Comparison of ENCODE assay signal across 10 cellular contexts in genomic region chr12:57474862-57475261, GRCh38. TPM values are rescaled to one million over a fixed set of nuclear protein-coding genes. Genes with fewer than 3 reads are reported as not detected.
DNase-seq lines count a peak whose midpoint lies in the region; ATAC-seq and TF ChIP-seq lines count a peak whose summit lies in the region.
"Had no signal": no experiment of that assay in that cellular context is flagged by ENCODE, and none has a peak within 500 bp of the region (broad histone marks: within the 10 kb centered on the region; RNA-seq: fewer than 3 reads in every experiment).

No MANE protein-coding gene starts in this region.

- H3K36me3 Mint-ChIP-seq in MCF 10A (ENCODE audit: insufficient read depth, unreplicated experiment): no peaks in the 10 kb centered on the region
- peaks cover 91% of the 10 kb centered on the region for H3K36me3 Mint-ChIP-seq in effector memory CD8-positive, alpha-beta T cell (ENCODE audit: insufficient read depth)

- H3K27ac ChIP-seq in breast epithelium (no peak overlapping the region), testis (no peak overlapping the region)

- no peak overlapping the region for H3K4me3 Mint-ChIP-seq in MCF 10A (ENCODE audit: unreplicated experiment)
- peak overlapping the region; percentile 77 to 98 for H3K4me3 Mint-ChIP-seq in effector memory CD8-positive, alpha-beta T cell

- no peak for ATAC-seq in effector memory CD8-positive, alpha-beta T cell (replicated peaks)

- H3K9me3 Mint-ChIP-seq in MCF 10A (ENCODE audit: unreplicated experiment): no peaks in the 10 kb centered on the region
- H3K9me3 Mint-ChIP-seq in effector memory CD8-positive, alpha-beta T cell: no peaks in the 10 kb centered on the region

- H3K27me3 ChIP-seq in breast epithelium (peaks cover 0 to 33% of the 10 kb centered on the region in 2 donors), testis (no peaks in the 10 kb centered on the region)

- H3K27ac Mint-ChIP-seq in MCF 10A (ENCODE audit: low read depth, unreplicated experiment): no peak overlapping the region
- peak overlapping the region; percentile 78 to 90 for H3K27ac Mint-ChIP-seq in effector memory CD8-positive, alpha-beta T cell

- intact Hi-C loops in breast epithelium (cut with DNase I; ENCODE audit: low total_unique reads) (no loop called here), MCF 10A (cut with micrococcal nuclease) (no loop called here), testis (cut with DNase I; ENCODE audit: low total_unique reads) (no loop called here)

- peaks cover 7% of the 10 kb centered on the region for H3K4me1 Mint-ChIP-seq in MCF 10A (ENCODE audit: insufficient read depth, unreplicated experiment)
- peaks cover 58 to 69% of the 10 kb centered on the region in 2 donors for H3K4me1 Mint-ChIP-seq in effector memory CD8-positive, alpha-beta T cell (ENCODE audit: low read depth in 2 of 2)

- peaks cover 86% of the 10 kb centered on the region for H3K27me3 Mint-ChIP-seq in MCF 10A (ENCODE audit: insufficient read depth, unreplicated experiment)
- H3K27me3 Mint-ChIP-seq in effector memory CD8-positive, alpha-beta T cell: no peaks in the 10 kb centered on the region

- no peak for TF ChIP-seq POLR2A in breast epithelium (IDR thresholded peaks at IDR 0.05)
- TF ChIP-seq POLR2A in testis (IDR thresholded peaks at IDR 0.05): no peak

- H3K4me1 ChIP-seq in breast epithelium: peaks cover 0 to 15% of the 10 kb centered on the region in 2 donors
- H3K4me1 ChIP-seq in testis: peaks cover 15% of the 10 kb centered on the region
- H3K4me1 ChIP-seq: Caco-2 had no signal

- POLR2A ChIA-PET in MCF 10A (lab: Yijun Ruan, JAX): interaction anchor here (1.4 kb wide), 1 partner anchor 45 kb away, joined by 4 read pairs; the partner anchor contains the start of gene DDIT3

- DNase-seq in breast epithelium (ENCODE audit: low spot score in 2 of 2) (no peak), MCF 10A (ENCODE audit: unreplicated experiment) (no peak), testis (no peak), kidney glomerular epithelial cell (lab: John Stamatoyannopoulos, UW) (no peak), superior temporal gyrus (ENCODE audit: extremely low spot score) (no peak)
- no peak for DNase-seq in effector memory CD8-positive, alpha-beta T cell
- DNase-seq: Caco-2; dermis blood vessel endothelial cell; islet precursor cell; NK-92 treated with Interleukin-12 subunit alpha and Interleukin-12 subunit beta, amount 100 ng/mL, for 24 hours had no signal

- H3K4me3 ChIP-seq in breast epithelium (peak overlapping the region in 2 of 3 donors; percentile 51 to 66), testis (peak overlapping the region; percentile 19 to 61)

- H3K36me3 ChIP-seq in breast epithelium (no peaks in the 10 kb centered on the region), testis (ENCODE audit: low read depth, missing control alignments) (no peaks in the 10 kb centered on the region)

- WGBS in testis, 2 donors: 48 to 54% methylated on average over 6 to 7 of the region's 7 CpGs

- H3K9me3 ChIP-seq in breast epithelium (no peaks in the 10 kb centered on the region), testis (no peaks in the 10 kb centered on the region)
- H3K9me3 ChIP-seq: Caco-2 had no signal

- TF ChIP-seq CTCF in breast epithelium (IDR thresholded peaks at IDR 0.05): no peak
- no peak for TF ChIP-seq CTCF in MCF 10A (IDR thresholded peaks at IDR 0.05; ENCODE audit: unreplicated experiment)
- no peak for TF ChIP-seq CTCF in testis (IDR thresholded peaks at IDR 0.05)

- BruUV-seq in MCF 10A (replicated peaks; lab: Mats Ljungman, UMichigan): no TSS peak

- CTCF ChIA-PET in MCF 10A (lab: Yijun Ruan, JAX): interaction anchor here (0.7 to 2.7 kb wide), 4 partner anchors 12 to 18 kb away, joined by 3 to 18 read pairs (median 4); no protein-coding TSS in a partner anchor

RNA-seq across cellular contexts. Expression of gene ARHGAP9, which starts 4.8 kb away (rescaled TPM):
- total RNA-seq in breast epithelium: 10 to 100 TPM; 10.8 to 16.6 (median 11.1) TPM
- total RNA-seq in MCF 10A (2022): 0.69 and 1.1 TPM in 2 replicates
- total RNA-seq in testis: 10 to 100 TPM; 24.8 to 29.2 TPM
- polyA plus RNA-seq in testis (ENCODE audit: insufficient read depth, low read depth, low replicate concordance): 111 TPM
- total RNA-seq: dermis blood vessel endothelial cell had no signal

RNA-seq across cellular contexts. Expression of gene MARS1, which starts 13.0 kb away (rescaled TPM):
- total RNA-seq in breast epithelium (10 to 100 TPM; 39.2 to 65.9 (median 60.2) TPM), MCF 10A (2022) (714 and 762 TPM in 2 replicates), testis (100 to 1,000 TPM in 1 of 2 donors, 10 to 100 TPM in 1; 90.6 to 105 TPM)
- polyA plus RNA-seq in testis (ENCODE audit: insufficient read depth, low read depth, low replicate concordance): 144 TPM

RNA-seq across cellular contexts. Expression of gene GLI1, which starts 15.3 kb away (rescaled TPM):
- 1 to 10 TPM in 2 of 3 donors, under 1 TPM in 1; 0.66 to 2.1 (median 1.2) TPM for total RNA-seq in breast epithelium
- total RNA-seq in MCF 10A (2022): not detected in 2 replicates
- total RNA-seq in testis: 10 to 100 TPM in 1 of 2 donors, 1 to 10 TPM in 1; 8.3 to 18.0 TPM
- 9.3 TPM for polyA plus RNA-seq in testis (ENCODE audit: insufficient read depth, low read depth, low replicate concordance)

RNA-seq across cellular contexts. Expression of gene INHBE, which starts 19.8 kb away (rescaled TPM):
- total RNA-seq in breast epithelium: not detected
- total RNA-seq in MCF 10A (2022): 2.1 and 5.0 TPM in 2 replicates
- total RNA-seq in testis: under 1 TPM; 0.24 to 0.25 TPM
- polyA plus RNA-seq in testis (ENCODE audit: insufficient read depth, low read depth, low replicate concordance): 0.12 TPM
- total RNA-seq: dermis blood vessel endothelial cell had no signal

RNA-seq across cellular contexts. Expression of gene INHBC, which starts 40.3 kb away (rescaled TPM):
- total RNA-seq in breast epithelium (not detected), MCF 10A (2022) (not detected in 2 replicates), testis (1 to 10 TPM; 1.8 to 3.1 TPM)
- polyA plus RNA-seq in testis (ENCODE audit: insufficient read depth, low read depth, low replicate concordance): 2.1 TPM
- total RNA-seq: Caco-2, dermis blood vessel endothelial cell had no signal
